ENCODE assay signal across 11 cellular contexts in the genomic region with DNA sequence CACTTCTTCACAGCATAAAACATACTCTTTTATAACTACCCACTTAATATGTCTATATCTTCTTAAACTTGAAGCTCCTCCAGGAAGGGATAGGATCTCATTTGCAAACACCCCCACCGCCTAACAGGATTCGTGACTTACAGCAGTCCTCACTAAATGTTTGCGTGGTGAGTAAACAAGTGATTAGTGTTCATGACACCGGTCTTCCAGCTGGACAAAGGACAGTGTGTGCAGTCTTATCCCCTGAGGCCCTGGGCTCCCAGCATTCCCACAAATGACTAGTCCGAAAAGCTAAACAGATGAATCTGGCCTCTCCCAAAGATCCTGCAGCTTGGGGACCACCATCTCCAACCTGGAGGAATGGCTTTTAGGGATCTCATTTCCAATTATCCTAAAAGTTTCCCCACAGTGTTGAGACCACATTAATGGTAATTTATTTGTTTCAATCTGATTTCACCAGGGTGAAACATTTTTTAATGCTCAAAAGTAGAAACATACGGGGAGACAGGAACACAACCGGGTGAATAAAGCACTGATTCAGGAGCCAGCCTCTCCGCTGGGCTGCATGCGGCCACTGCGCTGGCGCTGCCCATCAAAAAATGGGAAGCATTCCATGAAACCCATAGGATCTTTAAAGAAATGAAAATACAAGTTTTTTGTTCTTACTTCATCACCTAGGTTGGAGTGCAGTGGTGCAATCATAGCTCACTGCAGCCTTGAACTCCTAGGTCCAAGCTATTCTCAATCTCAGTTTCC.
DNase-seq lines count a peak whose midpoint lies in the region; ATAC-seq and TF ChIP-seq lines count a peak whose summit lies in the region.
"Had no signal": no experiment of that assay in that cellular context is flagged by ENCODE, and none has a peak within 500 bp of the region (broad histone marks: within the 10 kb centered on the region; RNA-seq: fewer than 3 reads in every experiment).

No MANE protein-coding gene starts in this region.

- DNase-seq in EH (ENCODE audit: low read depth) (peak; percentile 93), M059J (ENCODE audit: low read depth) (peak; percentile 91), amniotic epithelial cell (ENCODE audit: low read depth) (peak; percentile 32), nephron progenitor cell (no peak), NCI-H345 (lab: John Stamatoyannopoulos, UW) (no peak)
- DNase-seq in effector memory CD4-positive, alpha-beta T cell = no peak
- DNase-seq: NCI-H1436 treated with DMSO at 0.1 percent for 48 hours, thyroid gland had no signal

- no peak overlapping the region for H3K27ac ChIP-seq in effector memory CD4-positive, alpha-beta T cell (ENCODE audit: insufficient read depth, low read length, poor library complexity, severe bottlenecking)
- H3K27ac ChIP-seq: SK-N-MC, thyroid gland had no signal

- H3K9me3 ChIP-seq in effector memory CD4-positive, alpha-beta T cell (ENCODE audit: control insufficient read depth, low read length) = no peaks in the 10 kb centered on the region
- H3K9me3 ChIP-seq: thyroid gland had no signal

- H3K4me1 ChIP-seq in effector memory CD4-positive, alpha-beta T cell (ENCODE audit: control insufficient read depth, insufficient read depth, low read length, poor library complexity, severe bottlenecking) = no peaks in the 10 kb centered on the region

- peaks cover 78% of the 10 kb centered on the region for H3K4me1 Mint-ChIP-seq in nephron progenitor cell

- no peaks in the 10 kb centered on the region for H3K27me3 Mint-ChIP-seq in nephron progenitor cell (ENCODE audit: low read depth, poor library complexity)

- H3K9me3 Mint-ChIP-seq in nephron progenitor cell = no peaks in the 10 kb centered on the region
- H3K9me3 Mint-ChIP-seq: nephron had no signal

- no peak overlapping the region for H3K4me3 Mint-ChIP-seq in nephron progenitor cell
- H3K4me3 Mint-ChIP-seq: nephron had no signal

- TF ChIP-seq CTCF in nephron progenitor cell (IDR thresholded peaks at IDR 0.05) = no peak

- H3K27me3 ChIP-seq in effector memory CD4-positive, alpha-beta T cell (replicated peaks; ENCODE audit: control insufficient read depth, insufficient read depth, low read length, poor library complexity, severe bottlenecking) = no peaks in the 10 kb centered on the region
- H3K27me3 ChIP-seq: thyroid gland had no signal

- peaks cover 35% of the 10 kb centered on the region for H3K36me3 ChIP-seq in effector memory CD4-positive, alpha-beta T cell (ENCODE audit: control insufficient read depth, insufficient read depth, low read length)
- H3K36me3 ChIP-seq: thyroid gland had no signal

- peak overlapping the region; percentile 82 for H3K27ac Mint-ChIP-seq in nephron progenitor cell
- H3K27ac Mint-ChIP-seq: nephron had no signal

- no peak overlapping the region for H3K4me3 ChIP-seq in effector memory CD4-positive, alpha-beta T cell (ENCODE audit: insufficient read depth, low read depth, low read length, poor library complexity, severe bottlenecking)
- H3K4me3 ChIP-seq: SK-N-MC, thyroid gland had no signal

- ATAC-seq in HG03095 (IDR thresholded peaks at IDR 0.05; ENCODE audit: unreplicated experiment) = no peak

- peaks cover 51% of the 10 kb centered on the region for H3K36me3 Mint-ChIP-seq in nephron progenitor cell (ENCODE audit: low read depth)

Comparison
In these comparisons a context has a peak if more than half of its experiments do, and no peak if none do; other contexts are left out.
1. DNase-seq: peak in EH (single experiment), M059J (single experiment) and amniotic epithelial cell (single experiment); none in nephron progenitor cell (single experiment), effector memory CD4-positive, alpha-beta T cell (0 of 3) and NCI-H345 (single experiment).